Comparison of ENCODE assay signal across 8 cellular contexts in genomic region chr1:20786310-20787099, GRCh38. TPM values are rescaled to one million over a fixed set of nuclear protein-coding genes. Genes with fewer than 3 reads are reported as not detected.
DNase-seq lines count a peak whose midpoint lies in the region; ATAC-seq, FAIRE-seq and TF ChIP-seq lines count a peak whose summit lies in the region.

No MANE protein-coding gene starts in this region.

- WGBS in adrenal gland, 4 donors, result 0 to 1% (median 0%) methylated on average over 11 to 105 of the region's 105 CpGs
- 0% methylated on average over 87 to 105 of the region's 105 CpGs for WGBS in heart right ventricle, 2 donors
- 0% methylated on average over 11 to 79 of the region's 105 CpGs for WGBS in upper lobe of left lung, 2 donors

- DNase-seq in GM12892 (ENCODE audit: insufficient read length) (peak; percentile 80), NCI-H1436 (lab: John Stamatoyannopoulos, UW) (peak; percentile 95), SW480 (ENCODE audit: low spot score) (peak; percentile 91), adrenal gland (peak; percentile 94 to 96 (median 95)), heart right ventricle (peak; percentile 93 to 97), posterior cingulate gyrus (peak; percentile 89 to 99 (median 92)), upper lobe of left lung (peak; percentile 95 to 99)

- TF ChIP-seq CTCF in adrenal gland (IDR thresholded peaks at IDR 0.05) (peak in 1 of 6 experiments; percentile 27), heart right ventricle (IDR thresholded peaks at IDR 0.05) (no peak), upper lobe of left lung (IDR thresholded peaks at IDR 0.05) (peak in 4 of 6 experiments; percentile 4 to 17 (median 10))

- H3K27ac ChIP-seq in adrenal gland (peak overlapping the region; percentile 92 to 98 (median 97)), heart right ventricle (peak overlapping the region; percentile 90 to 99 (median 98)), upper lobe of left lung (peak overlapping the region; percentile 94 to 100 (median 96))

- TF ChIP-seq POLR2A in GM12892 (IDR thresholded peaks at IDR 0.05; ENCODE audit: low read depth, low read length), result peak; percentile 78; the same call in 1 of the 2 replicates
- TF ChIP-seq POLR2A in adrenal gland (IDR thresholded peaks at IDR 0.05), result peak; percentile 57 to 76
- peak in 3 of 4 donors; percentile 30 to 78 (median 74) for TF ChIP-seq POLR2A in upper lobe of left lung (IDR thresholded peaks at IDR 0.05)

- H3K27me3 ChIP-seq in adrenal gland (no peaks in the 10 kb centered on the region), heart right ventricle (no peaks in the 10 kb centered on the region), upper lobe of left lung (no peaks in the 10 kb centered on the region)

- H3K36me3 ChIP-seq in adrenal gland (replicated peaks in 1 of 2) (no peaks in the 10 kb centered on the region), heart right ventricle (no peaks in the 10 kb centered on the region), upper lobe of left lung (no peaks in the 10 kb centered on the region)

- TF ChIP-seq EP300 in upper lobe of left lung (IDR thresholded peaks at IDR 0.05), result peak in 1 of 4 donors; percentile 10

- peak overlapping the region; percentile 56 to 99 (median 90) for H3K4me3 ChIP-seq in adrenal gland
- peak overlapping the region; percentile 63 to 99 (median 94) for H3K4me3 ChIP-seq in heart right ventricle
- peak overlapping the region; percentile 75 to 97 (median 92) for H3K4me3 ChIP-seq in upper lobe of left lung

- H3K4me1 ChIP-seq in adrenal gland (replicated peaks in 1 of 2) (peaks cover 18 to 33% of the 10 kb centered on the region in 2 donors), heart right ventricle (peaks cover 0 to 51% (median 38%) of the 10 kb centered on the region in 9 donors), upper lobe of left lung (peaks cover 16 to 48% (median 32%) of the 10 kb centered on the region in 4 donors)

- peak; percentile 95 for FAIRE-seq in GM12892 (lab: Jason Lieb, UNC)

- no peaks in the 10 kb centered on the region for H3K9me3 ChIP-seq in adrenal gland (replicated peaks in 1 of 3)
- H3K9me3 ChIP-seq in heart right ventricle, result no peaks in the 10 kb centered on the region
- no peaks in the 10 kb centered on the region for H3K9me3 ChIP-seq in upper lobe of left lung

- ATAC-seq in HG02840 (IDR thresholded peaks at IDR 0.05; ENCODE audit: low FRiP score, unreplicated experiment), result peak; percentile 72
- ATAC-seq in heart right ventricle, result peak; percentile 94 to 97 (median 96)
- ATAC-seq in upper lobe of left lung (ENCODE audit: low FRiP score in 2 of 2), result peak; percentile 96 to 97

- intact Hi-C loops in adrenal gland (cut with DNase I) (no loop called here), heart right ventricle (cut with DNase I) (loop anchor here in 2 of 10 donors (10.0 kb wide), 2 partner anchors 92 to 408 kb away; no protein-coding TSS in a partner anchor), posterior cingulate gyrus (cut with DNase I) (loop anchor here (5.0 kb wide), 1 partner anchor 391 kb away; the partner anchor contains the start of gene EIF4G3)

RNA-seq across cellular contexts. Expression of gene HP1BP3, which starts 0.6 kb away (rescaled TPM):
- polyA plus RNA-seq in GM12892 (2012; ENCODE audit: missing spikeins), result 110 TPM
- total RNA-seq in adrenal gland (100 to 1,000 TPM; 124 to 229 (median 183) TPM), heart right ventricle (100 to 1,000 TPM; 106 to 148 (median 135) TPM), upper lobe of left lung (100 to 1,000 TPM; 140 to 731 (median 274) TPM)
- polyA plus RNA-seq in adrenal gland (100 to 1,000 TPM in 2 of 3 donors, 10 to 100 TPM in 1; 52.5 to 162 (median 114) TPM), heart right ventricle (10 to 100 TPM; 54.4 to 56.3 TPM)

RNA-seq across cellular contexts. Expression of gene SH2D5, which starts 54.0 kb away (rescaled TPM):
- 0.42 TPM for polyA plus RNA-seq in GM12892 (2012; ENCODE audit: missing spikeins)
- total RNA-seq in adrenal gland (1 to 10 TPM in 1 of 8 donors, under 1 TPM in 4, not detected in 3; 0.19 to 1.9 (median 0.54) TPM), heart right ventricle (under 1 TPM in 3 of 10 donors, not detected in 7; 0.15 to 0.21 (median 0.20) TPM), upper lobe of left lung (under 1 TPM in 3 of 6 donors, not detected in 3; 0.13 to 0.46 (median 0.40) TPM)
- polyA plus RNA-seq in adrenal gland (under 1 TPM; 0.07 to 0.64 (median 0.17) TPM), heart right ventricle (1 to 10 TPM in 1 of 2 donors, not detected in 1; 6.4 TPM)

Comparison
In these comparisons a context has a peak if more than half of its experiments do, and no peak if none do; other contexts are left out.
1. Peak in every context shown above with its lines: DNase-seq, ATAC-seq, H3K4me3 ChIP-seq and H3K27ac ChIP-seq.
2. CTCF ChIP-seq: peak in upper lobe of left lung (4 of 6); none in heart right ventricle (0 of 9).